ENCODE assay signal across 11 cellular contexts in the genomic region with DNA sequence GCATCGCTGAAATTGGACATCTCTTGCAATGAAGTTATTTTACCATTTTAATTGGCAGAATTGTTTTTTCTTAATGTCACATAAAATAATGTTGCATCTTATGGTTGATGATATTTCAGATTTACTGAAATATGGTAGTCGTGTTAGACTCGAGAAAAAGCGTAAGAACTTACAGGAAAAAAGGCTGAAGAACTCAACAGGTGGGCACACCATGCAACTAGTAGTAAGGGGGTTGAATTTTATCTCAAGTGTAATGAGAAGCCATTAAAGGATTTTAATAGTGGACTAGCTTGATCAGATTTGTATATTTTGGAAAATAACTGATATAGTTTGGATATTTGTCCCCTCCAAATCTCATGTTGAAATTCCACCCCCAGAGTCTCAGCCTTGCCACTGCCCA.
"Had no signal": no experiment of that assay in that cellular context is flagged by ENCODE, and none has a peak within 500 bp of the region (broad histone marks: within the 10 kb centered on the region; RNA-seq: fewer than 3 reads in every experiment).

No MANE protein-coding gene starts in this region.

- H3K4me1 ChIP-seq: adrenal gland, ascending aorta, body of pancreas, breast epithelium had no signal

- H3K9me3 ChIP-seq: adrenal gland, body of pancreas had no signal

- ATAC-seq: activated naive CD4-positive, alpha-beta T cell treated with anti-CD3 and anti-CD28 coated beads, Interleukin-2, amount 50 U/mL, for 72 hours; activated naive CD8-positive, alpha-beta T cell treated with anti-CD3 and anti-CD28 coated beads, Interleukin-2, amount 50 U/mL, for 24 hours; activated T-cell treated with anti-CD3 and anti-CD28 coated beads, Interleukin-2, amount 50 U/mL, for 4 hours; activated T-cell treated with anti-CD3 and anti-CD28 coated beads, Interleukin-2, amount 50 U/mL, for 72 hours; activated T-helper 17 cell treated with anti-CD3 and anti-CD28 coated beads, Interleukin-2, amount 50 U/mL, for 72 hours; body of pancreas had no signal

- H3K4me3 ChIP-seq: adrenal gland, ascending aorta, body of pancreas, breast epithelium, cardiac muscle cell had no signal

- H3K27ac ChIP-seq: adrenal gland, ascending aorta, body of pancreas, brain microvascular endothelial cell, breast epithelium, cardiac muscle cell had no signal

- H3K36me3 ChIP-seq: adrenal gland, ascending aorta, brain microvascular endothelial cell, breast epithelium, cardiac muscle cell had no signal
